In genomic region chr22:48772286-48772907, GRCh38 we compare ENCODE assay signal across 23 cellular contexts.
"Had no signal": no experiment of that assay in that cellular context is flagged by ENCODE, and none has a peak within 500 bp of the region (broad histone marks: within the 10 kb centered on the region; RNA-seq: fewer than 3 reads in every experiment).

No MANE protein-coding gene starts in this region.

- H3K27me3 Mint-ChIP-seq: activated CD4-positive, alpha-beta T cell treated with anti-CD3 and anti-CD28 coated beads, Interleukin-2, amount 10 ng/mL, durations not matched to agents 24 days and 14 days; activated naive CD4-positive, alpha-beta T cell treated with anti-CD3 and anti-CD28 coated beads, Interleukin-2, amount 10 ng/mL, durations not matched to agents 7 days and 5 days had no signal

- H3K36me3 ChIP-seq: SJCRH30 had no signal

- H3K27ac Mint-ChIP-seq: activated CD4-positive, alpha-beta T cell treated with anti-CD3 and anti-CD28 coated beads, Interleukin-2, amount 10 ng/mL, durations not matched to agents 24 days and 14 days; activated naive CD4-positive, alpha-beta T cell treated with anti-CD3 and anti-CD28 coated beads, Interleukin-2, amount 10 ng/mL, durations not matched to agents 7 days and 5 days; activated naive CD8-positive, alpha-beta T cell; activated naive CD8-positive, alpha-beta T cell treated with anti-CD3 and anti-CD28 coated beads, Interleukin-2, amount 50 U/mL, for 24 hours; activated T-cell treated with anti-CD3 and anti-CD28 coated beads, Interleukin-2, amount 50 U/mL, for 24 hours; activated T-helper 2 cell treated with anti-CD3 and anti-CD28 coated beads, Interferon-gamma antibody, Interleukin-2, Interleukin-4, amounts not matched to agents 10 μg/mL and 5 μg/mL and 100 μg/mL, durations not matched to agents 14 hours and 24 hours and 36 hours; brain had no signal

- ATAC-seq: activated naive CD8-positive, alpha-beta T cell treated with anti-CD3 and anti-CD28 coated beads, Interleukin-2, amount 50 U/mL, for 24 hours; Panc1 had no signal

- H3K4me3 ChIP-seq: SJCRH30, SK-N-MC had no signal

- H3K27ac ChIP-seq: KMS-11, SJCRH30, SK-N-MC had no signal

- H3K4me1 ChIP-seq: SJCRH30 had no signal

- H3K4me3 Mint-ChIP-seq: activated CD4-positive, alpha-beta T cell treated with anti-CD3 and anti-CD28 coated beads, Interleukin-2, amount 10 ng/mL, durations not matched to agents 24 days and 14 days; activated naive CD4-positive, alpha-beta T cell treated with anti-CD3 and anti-CD28 coated beads, Interleukin-2, amount 10 ng/mL, durations not matched to agents 7 days and 5 days; activated naive CD8-positive, alpha-beta T cell; activated naive CD8-positive, alpha-beta T cell treated with anti-CD3 and anti-CD28 coated beads, Interleukin-2, amount 50 U/mL, for 24 hours; activated T-cell treated with anti-CD3 and anti-CD28 coated beads, Interleukin-2, amount 50 U/mL, for 24 hours; brain had no signal

- H3K36me3 Mint-ChIP-seq: activated naive CD4-positive, alpha-beta T cell treated with anti-CD3 and anti-CD28 coated beads, Interleukin-2, amount 10 ng/mL, durations not matched to agents 7 days and 5 days; activated naive CD8-positive, alpha-beta T cell had no signal

- H3K9me3 ChIP-seq: SJCRH30 had no signal

- H3K4me1 Mint-ChIP-seq: activated CD4-positive, alpha-beta T cell treated with anti-CD3 and anti-CD28 coated beads, Interleukin-2, amount 10 ng/mL, durations not matched to agents 24 days and 14 days; activated naive CD4-positive, alpha-beta T cell treated with anti-CD3 and anti-CD28 coated beads, Interleukin-2, amount 10 ng/mL, durations not matched to agents 7 days and 5 days; activated naive CD8-positive, alpha-beta T cell treated with anti-CD3 and anti-CD28 coated beads, Interleukin-2, amount 50 U/mL, for 24 hours; brain had no signal

- DNase-seq: activated CD4-positive, alpha-beta T cell treated with anti-CD3 and anti-CD28 coated beads, Interleukin-2, amount 10 ng/mL, durations not matched to agents 24 days and 14 days; activated CD4-positive, alpha-beta T cell treated with anti-CD3 and anti-CD28 coated beads, Interleukin-2, amount 50 U/mL, for 4 hours; activated CD8-positive, alpha-beta memory T cell treated with anti-CD3 and anti-CD28 coated beads for 24 hours; activated naive CD4-positive, alpha-beta T cell treated with anti-CD3 and anti-CD28 coated beads, Interleukin-2, amount 10 ng/mL, durations not matched to agents 7 days and 5 days; activated naive CD8-positive, alpha-beta T cell treated with anti-CD3 and anti-CD28 coated beads, Interleukin-2, amount 50 U/mL, for 24 hours; activated T-cell treated with anti-CD3 and anti-CD28 coated beads, Interleukin-2, amount 50 U/mL, for 24 hours; anterior cingulate cortex; MM.1S; MV-4-11; NCI-H1092; NCI-H1436 treated with DMSO at 0.1 percent for 48 hours; NCI-H1694 treated with DMSO at 0.1 percent for 48 hours; NCI-H2029; NCI-H345; NCI-H524 treated with DMSO at 0.1 percent for 48 hours; SHP77; SJCRH30 had no signal

- H3K9ac ChIP-seq: KMS-11 had no signal
